In genomic region chr18:2629003-2629402, GRCh38 we compare ENCODE assay signal across 6 cellular contexts.
"Had no signal": no experiment of that assay in that cellular context is flagged by ENCODE, and none has a peak within 500 bp of the region (broad histone marks: within the 10 kb centered on the region; RNA-seq: fewer than 3 reads in every experiment).

No MANE protein-coding gene starts in this region.

- H3K36me3 ChIP-seq: HAP-1 had no signal

- H3K27me3 Mint-ChIP-seq: IgD-negative memory B cell had no signal

- ATAC-seq: GM23338, HCT116 had no signal

- H3K9me3 ChIP-seq: HAP-1 had no signal

- H3K27ac Mint-ChIP-seq: GM23338, IgD-negative memory B cell had no signal

- DNase-seq: H7, KG1 had no signal

- H3K4me3 ChIP-seq: GM23338, HAP-1 had no signal

- H3K4me3 Mint-ChIP-seq: GM23338, IgD-negative memory B cell had no signal

- H3K4me1 ChIP-seq: HAP-1 had no signal

- H3K4me1 Mint-ChIP-seq: GM23338 had no signal
